8 cellular contexts compared by ENCODE assay signal in the genomic region with DNA sequence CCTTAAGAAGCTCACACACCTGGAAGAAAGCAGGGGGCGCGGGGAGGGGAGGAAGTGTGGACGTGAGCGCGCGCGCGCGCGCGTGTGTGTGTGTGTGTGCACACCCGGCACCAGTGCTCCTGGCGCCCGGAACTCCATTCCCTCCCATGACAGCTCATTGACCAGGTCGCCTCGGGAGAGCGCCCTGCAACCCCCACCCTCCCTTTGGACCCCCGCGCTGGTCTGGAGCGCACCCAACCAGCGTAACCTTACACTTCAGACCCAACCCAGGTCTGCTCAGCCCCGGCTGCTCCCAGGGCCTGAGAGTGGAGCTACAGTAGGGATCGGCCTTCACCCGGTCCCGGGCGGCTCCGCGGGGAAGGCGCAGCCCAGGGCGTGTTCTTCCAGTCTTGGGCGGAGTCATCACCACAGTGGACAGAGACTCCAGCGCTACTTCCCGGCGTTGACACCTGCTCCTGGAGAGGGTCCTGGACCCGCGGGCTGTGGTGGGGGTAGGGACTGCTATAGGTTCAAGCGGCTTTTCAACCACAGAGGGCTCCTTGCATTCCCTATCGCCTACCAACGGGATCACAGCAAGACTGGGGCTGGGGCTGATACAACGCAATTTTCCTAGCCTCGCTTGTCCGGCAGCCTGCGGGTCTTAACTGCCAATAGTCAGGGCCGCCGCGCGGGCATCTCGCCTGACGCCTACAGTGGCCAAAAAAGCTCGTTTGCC. TPM values are rescaled to one million over a fixed set of nuclear protein-coding genes. Genes with fewer than 3 reads are reported as not detected.
DNase-seq lines count a peak whose midpoint lies in the region; ATAC-seq and TF ChIP-seq lines count a peak whose summit lies in the region.

No MANE protein-coding gene starts in this region.

- TF ChIP-seq CTCF in MCF 10A (IDR thresholded peaks at IDR 0.05; ENCODE audit: unreplicated experiment): no peak

- no peaks in the 10 kb centered on the region for H3K9me3 Mint-ChIP-seq in MCF 10A (ENCODE audit: unreplicated experiment)

- no peaks in the 10 kb centered on the region for H3K36me3 ChIP-seq in subcutaneous abdominal adipose tissue (ENCODE audit: control insufficient read depth in 5 of 5, insufficient read depth in 5 of 5, low read length in 5 of 5)

- H3K27me3 ChIP-seq in subcutaneous abdominal adipose tissue (ENCODE audit: control insufficient read depth in 5 of 5, insufficient read depth in 4 of 5, low read length in 5 of 5): peaks cover 5 to 27% (median 11%) of the 10 kb centered on the region in 5 donors

- H3K9ac ChIP-seq in subcutaneous abdominal adipose tissue (ENCODE audit: low read length in 5 of 5): peak overlapping the region in 3 of 5 donors; percentile 22 to 75 (median 48)

- no peaks in the 10 kb centered on the region for H3K36me3 Mint-ChIP-seq in MCF 10A (ENCODE audit: insufficient read depth, unreplicated experiment)

- DNase-seq in NCI-H2171 treated with DMSO at 0.1 percent for 48 hours (lab: John Stamatoyannopoulos, UW) (peak; percentile 25), NCI-H2171 (lab: John Stamatoyannopoulos, UW) (no peak), NCI-H2196 treated with DMSO at 0.1 percent for 48 hours (lab: John Stamatoyannopoulos, UW; ENCODE audit: unreplicated experiment) (peak; percentile 45), MCF 10A (ENCODE audit: unreplicated experiment) (peak; percentile 75), left lobe of liver (ENCODE audit: low spot score) (peak; percentile 72), GM19240 (ENCODE audit: insufficient read length, low spot score) (no peak), middle frontal gyrus (ENCODE audit: extremely low spot score, low spot score) (no peak)

- H3K27ac Mint-ChIP-seq in MCF 10A (ENCODE audit: low read depth, unreplicated experiment): peak overlapping the region; percentile 51

- H3K27ac ChIP-seq in subcutaneous abdominal adipose tissue (ENCODE audit: low read depth, low read length): no peak overlapping the region

- peak overlapping the region; percentile 60 to 84 (median 74) for H3K4me3 ChIP-seq in subcutaneous abdominal adipose tissue (ENCODE audit: low read depth in 1 of 5, low read length in 5 of 5)

- peaks cover 0 to 54% (median 25%) of the 10 kb centered on the region in 5 donors for H3K4me1 ChIP-seq in subcutaneous abdominal adipose tissue (ENCODE audit: control insufficient read depth in 5 of 5, insufficient read depth in 5 of 5, low read length in 5 of 5)

- BruUV-seq in MCF 10A (replicated peaks; lab: Mats Ljungman, UMichigan): no TSS peak

- POLR2A ChIA-PET in MCF 10A (lab: Yijun Ruan, JAX): interaction anchor here (0.6 to 3.6 kb wide), 22 partner anchors 10 to 811 kb away, joined by 3 to 50 read pairs (median 9); a partner anchor contains a TSS

- H3K9me3 ChIP-seq in subcutaneous abdominal adipose tissue (ENCODE audit: control insufficient read depth in 5 of 5, low read length in 5 of 5): no peaks in the 10 kb centered on the region

- peak overlapping the region; percentile 90 for H3K4me3 Mint-ChIP-seq in MCF 10A (ENCODE audit: unreplicated experiment)

- intact Hi-C loops in MCF 10A (cut with micrococcal nuclease): loop anchor here (1.0 to 10.0 kb wide), 5 partner anchors 62 to 688 kb away; no protein-coding TSS in a partner anchor

- peaks cover 34% of the 10 kb centered on the region for H3K4me1 Mint-ChIP-seq in MCF 10A (ENCODE audit: insufficient read depth, unreplicated experiment)

- CTCF ChIA-PET in MCF 10A (lab: Yijun Ruan, JAX): interaction anchor here (0.5 to 2.6 kb wide), 21 partner anchors 8 to 850 kb away, joined by 3 to 14 read pairs (median 3); no protein-coding TSS in a partner anchor

- H3K27me3 Mint-ChIP-seq in MCF 10A (ENCODE audit: insufficient read depth, unreplicated experiment): no peaks in the 10 kb centered on the region

- ATAC-seq in left lobe of liver: peak; percentile 55

RNA-seq across cellular contexts. Expression of a gene that starts 1.4 kb away (rescaled TPM):
- total RNA-seq in MCF 10A (2022) (9.0 and 14.1 TPM in 2 replicates), left lobe of liver (5.7 TPM)

Comparison
In these comparisons a context has a peak if more than half of its experiments do, and no peak if none do; other contexts are left out.
1. DNase-seq: peak in NCI-H2171 treated with DMSO at 0.1 percent for 48 hours (single experiment), NCI-H2196 treated with DMSO at 0.1 percent for 48 hours (single experiment), MCF 10A (single experiment) and left lobe of liver (single experiment); none in NCI-H2171 (single experiment), GM19240 (single experiment) and middle frontal gyrus (single experiment).